In genomic region chr6:84652356-84653026, GRCh38 we compare ENCODE assay signal across 16 cellular contexts.
DNase-seq lines count a peak whose midpoint lies in the region; ATAC-seq and TF ChIP-seq lines count a peak whose summit lies in the region.
"Had no signal": no experiment of that assay in that cellular context is flagged by ENCODE, and none has a peak within 500 bp of the region (broad histone marks: within the 10 kb centered on the region; RNA-seq: fewer than 3 reads in every experiment).

No MANE protein-coding gene starts in this region.

- H3F3A ChIP-seq in smooth muscle cell (ENCODE audit: low read depth) = no peaks in the 10 kb centered on the region

- no peak overlapping the region for H3K4me3 ChIP-seq in fibroblast of pulmonary artery (replicated peaks; ENCODE audit: low read depth, low read length)
- H3K4me3 ChIP-seq in smooth muscle cell = no peak overlapping the region
- H3K4me3 ChIP-seq: colonic mucosa had no signal

- no peak overlapping the region for H2AFZ ChIP-seq in smooth muscle cell (ENCODE audit: low read depth)

- TF ChIP-seq CTCF in fibroblast of pulmonary artery (IDR thresholded peaks at IDR 0.05; ENCODE audit: low read length, missing control alignments) = no peak
- TF ChIP-seq CTCF in smooth muscle cell (IDR thresholded peaks at IDR 0.05; ENCODE audit: borderline replicate concordance, insufficient read depth, poor library complexity, severe bottlenecking) = no peak

- WGBS in smooth muscle cell (ENCODE audit: low lambda C conversion rate) = 18% methylated on average over 3 of the region's 3 CpGs

- no peak overlapping the region for H3K9ac ChIP-seq in smooth muscle cell (ENCODE audit: low read depth)

- H3K36me3 ChIP-seq in smooth muscle cell (ENCODE audit: low read depth) = no peaks in the 10 kb centered on the region
- H3K36me3 ChIP-seq: colonic mucosa had no signal

- H3K27me3 ChIP-seq in smooth muscle cell (ENCODE audit: low read depth) = no peaks in the 10 kb centered on the region
- H3K27me3 ChIP-seq: colonic mucosa had no signal

- H3K4me1 ChIP-seq in smooth muscle cell (ENCODE audit: low read depth) = no peaks in the 10 kb centered on the region
- H3K4me1 ChIP-seq: colonic mucosa had no signal

- peak; percentile 77 for DNase-seq in GM04504 (ENCODE audit: low read depth)
- DNase-seq in fibroblast of pulmonary artery (ENCODE audit: low read depth) = peak; percentile 95
- no peak for DNase-seq in smooth muscle cell (lab: John Stamatoyannopoulos, UW; ENCODE audit: unreplicated experiment)
- no peak for DNase-seq in mucosa of gallbladder (ENCODE audit: low spot score)
- no peak for DNase-seq in middle frontal gyrus (ENCODE audit: extremely low spot score, low spot score)
- no peak for DNase-seq in activated effector memory CD4-positive, alpha-beta T cell treated with anti-CD3 and anti-CD28 coated beads, Interleukin-2, amount 50 U/mL, for 16 hours
- DNase-seq: activated T-cell treated with anti-CD3 and anti-CD28 coated beads, Interleukin-2, amount 50 U/mL, for 1 hour; colonic mucosa; GF-D8; hypothalamus; KBM-7; NCI-H2107; small intestine had no signal

- no peaks in the 10 kb centered on the region for H3K79me2 ChIP-seq in smooth muscle cell (ENCODE audit: low read depth)

- no peaks in the 10 kb centered on the region for H4K20me1 ChIP-seq in smooth muscle cell (ENCODE audit: low read depth)

- peak overlapping the region; percentile 17 for H3K27ac ChIP-seq in smooth muscle cell (ENCODE audit: low read depth)
- H3K27ac ChIP-seq: colonic mucosa had no signal

- H3K4me2 ChIP-seq in smooth muscle cell = peak overlapping the region; percentile 66

- H3K9me3 ChIP-seq in smooth muscle cell (replicated peaks; ENCODE audit: low read depth) = no peaks in the 10 kb centered on the region
- H3K9me3 ChIP-seq: colonic mucosa had no signal

- ATAC-seq in SK-N-SH treated with all-trans-retinoic acid at 6 μM for 48 hours = peak; percentile 94
- no peak for ATAC-seq in GM21423 (IDR thresholded peaks at IDR 0.05; ENCODE audit: unreplicated experiment)
- ATAC-seq: WTC11 had no signal

TF ChIP-seq in SK-N-SH treated with all-trans-retinoic acid at 6 μM for 48 hours, 23 proteins besides CTCF, POLR2A, EP300 and RAD21:
- TF ChIP-seq ZFP3 (CRISPR knock-in tag; IDR thresholded peaks at IDR 0.05) (no peak), ZFP30 (CRISPR knock-in tag; IDR thresholded peaks at IDR 0.05) (no peak), ZNF565 (CRISPR knock-in tag; conservative IDR thresholded peaks at IDR 0.05; ENCODE audit: low read depth) (no peak), CREB5 (CRISPR knock-in tag; IDR thresholded peaks at IDR 0.05; ENCODE audit: low read depth) (no peak; the same call in 1 of the 2 replicates), PPARA (CRISPR knock-in tag; IDR thresholded peaks at IDR 0.05; ENCODE audit: borderline replicate concordance) (no peak), ZC3H10 (CRISPR knock-in tag; IDR thresholded peaks at IDR 0.05) (no peak), BACH2 (CRISPR knock-in tag; IDR thresholded peaks at IDR 0.05; ENCODE audit: borderline replicate concordance) (no peak), ISL1 (CRISPR knock-in tag; IDR thresholded peaks at IDR 0.05) (peak; percentile 78)

Comparison
In these comparisons a context has a peak if more than half of its experiments do, and no peak if none do; other contexts are left out.
1. DNase-seq: peak in GM04504 (single experiment) and fibroblast of pulmonary artery (single experiment); none in smooth muscle cell (single experiment), mucosa of gallbladder (single experiment), middle frontal gyrus (single experiment) and activated effector memory CD4-positive, alpha-beta T cell treated with anti-CD3 and anti-CD28 coated beads, Interleukin-2, amount 50 U/mL, for 16 hours (single experiment).